10 cellular contexts compared by ENCODE assay signal in the genomic region with DNA sequence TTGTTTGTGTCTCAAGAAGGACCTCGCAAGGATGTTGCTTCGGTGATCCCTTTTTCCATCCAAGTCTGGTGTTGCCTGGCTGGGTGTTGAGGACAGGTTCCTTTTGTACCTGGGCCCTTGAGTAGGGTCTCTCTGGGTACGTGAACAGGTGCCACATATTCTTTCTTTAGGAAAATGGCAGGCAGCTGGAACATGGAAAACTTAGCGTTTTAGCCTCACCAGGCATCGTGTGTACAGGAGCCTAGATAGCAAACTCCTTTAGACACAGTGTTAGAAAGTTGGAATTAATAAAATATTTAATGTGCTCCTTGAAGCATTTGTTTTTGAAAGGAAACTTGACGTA. TPM values are rescaled to one million over a fixed set of nuclear protein-coding genes. Genes with fewer than 3 reads are reported as not detected.
A peak's percentile ranks its signal among the peaks of the same experiment; 100 is the strongest.
DNase-seq lines count a peak whose midpoint lies in the region; ATAC-seq, FAIRE-seq and TF ChIP-seq lines count a peak whose summit lies in the region.
"Had no signal": no experiment of that assay in that cellular context is flagged by ENCODE, and none has a peak within 500 bp of the region (broad histone marks: within the 10 kb centered on the region; RNA-seq: fewer than 3 reads in every experiment).

No MANE protein-coding gene starts in this region.

- H3K27me3 Mint-ChIP-seq in CD14-positive monocyte (ENCODE audit: low read depth in 3 of 3) = no peaks in the 10 kb centered on the region

- H2BK20ac ChIP-seq in IMR-90 (ENCODE audit: low read depth, low read length) = no peak overlapping the region; the same call in 1 of the 2 replicates

- H2BK15ac ChIP-seq in IMR-90 (ENCODE audit: low read depth, low read length) = no peak overlapping the region

- 0 out of 2 replicates have a peak overlapping the region, but pooled peaks have one; percentile 17 for H2BK120ac ChIP-seq in IMR-90 (ENCODE audit: low read depth, low read length)

- H4K20me1 ChIP-seq in IMR-90 (ENCODE audit: insufficient read depth, low read length) (peaks cover 51% of the 10 kb centered on the region), endothelial cell of umbilical vein (replicated peaks; ENCODE audit: control insufficient read depth, extremely low read depth, insufficient read depth, low read length) (no peaks in the 10 kb centered on the region)

- peak overlapping the region in 5 of 7 donors; percentile 53 to 74 (median 54) for H3K27ac Mint-ChIP-seq in CD14-positive monocyte

- TF ChIP-seq CTCF in CD14-positive monocyte (IDR thresholded peaks at IDR 0.05) (no peak), IMR-90 (conservative IDR thresholded peaks at IDR 0.05; ENCODE audit: low read depth, low read length) (no peak), endothelial cell of umbilical vein (IDR thresholded peaks at IDR 0.05; ENCODE audit: extremely low read depth in 1 of 2, insufficient read depth in 1 of 2, low read depth in 1 of 2, low read length in 2 of 2) (no peak), psoas muscle (IDR thresholded peaks at IDR 0.05) (no peak)

- peaks cover 0 to 3% (median 0%) of the 10 kb centered on the region in 7 donors for H3K9me3 Mint-ChIP-seq in CD14-positive monocyte

- peak overlapping the region; percentile 50 for H3K23ac ChIP-seq in IMR-90 (ENCODE audit: low read depth, low read length)

- H3K4ac ChIP-seq in IMR-90 (ENCODE audit: low read depth, low read length) = peak overlapping the region; percentile 55; the same call in 1 of the 2 replicates

- peak overlapping the region; percentile 35 for H2BK5ac ChIP-seq in IMR-90 (ENCODE audit: low read depth, low read length, poor library complexity, severe bottlenecking)

- no peak overlapping the region for H4K91ac ChIP-seq in IMR-90 (ENCODE audit: insufficient read depth, low read depth, low read length)

- H3K79me2 ChIP-seq in endothelial cell of umbilical vein (ENCODE audit: control insufficient read depth, insufficient read depth, low read length) = peaks cover 49% of the 10 kb centered on the region

- H2AFZ ChIP-seq in IMR-90 (replicated peaks; ENCODE audit: low read length, poor library complexity) (no peak overlapping the region), endothelial cell of umbilical vein (ENCODE audit: low read depth, low read length) (no peak overlapping the region)

- H3K27ac ChIP-seq in IMR-90 (ENCODE audit: insufficient read depth, low read length) = no peak overlapping the region
- H3K27ac ChIP-seq in endothelial cell of umbilical vein (ENCODE audit: insufficient read depth, low read depth, low read length) = peak overlapping the region; percentile 80
- H3K27ac ChIP-seq in psoas muscle = peak overlapping the region; percentile 59

- no peak overlapping the region for H3K9ac ChIP-seq in IMR-90 (ENCODE audit: low read depth, low read length)
- peak overlapping the region; percentile 38 for H3K9ac ChIP-seq in endothelial cell of umbilical vein (replicated peaks; ENCODE audit: extremely low read depth, insufficient read depth, low read length)

- H2AK5ac ChIP-seq in IMR-90 (ENCODE audit: low read depth, low read length) = peak overlapping the region; percentile 62; the same call in 1 of the 2 replicates

- H3K9me1 ChIP-seq in IMR-90 (ENCODE audit: insufficient read depth, low read length) = peaks cover 22% of the 10 kb centered on the region
- no peaks in the 10 kb centered on the region for H3K9me1 ChIP-seq in endothelial cell of umbilical vein (replicated peaks; ENCODE audit: control insufficient read depth, extremely low read depth, insufficient read depth, low read length)

- no peak overlapping the region for H2AK9ac ChIP-seq in IMR-90 (replicated peaks; ENCODE audit: low read depth, low read length, poor library complexity)

- H4K8ac ChIP-seq in IMR-90 (ENCODE audit: low read depth in 2 of 2, low read length in 2 of 2) = peak overlapping the region in 1 of 2 experiments; percentile 33; a peak in 1 of 4 replicates

- peaks cover 37 to 85% of the 10 kb centered on the region in 2 experiments; a peak in 3 of 4 replicates for H3K79me1 ChIP-seq in IMR-90 (ENCODE audit: low read depth in 1 of 2, low read length in 2 of 2)

- no peak for DNase-seq in CD14-positive monocyte (ENCODE audit: low spot score)
- DNase-seq in IMR-90 = no peak
- DNase-seq in endothelial cell of umbilical vein (ENCODE audit: low read depth, low spot score) = no peak
- no peak for DNase-seq in psoas muscle
- DNase-seq in SW 1271 (lab: John Stamatoyannopoulos, UW) = no peak
- no peak for DNase-seq in NCI-H524 treated with DMSO at 0.1 percent for 48 hours (lab: John Stamatoyannopoulos, UW)
- DNase-seq in NOMO-1 treated with DMSO at 0.1 percent for 48 hours (lab: John Stamatoyannopoulos, UW; ENCODE audit: unreplicated experiment) = no peak
- DNase-seq in NCI-H2081 (lab: John Stamatoyannopoulos, UW) = no peak
- DNase-seq: stimulated activated CD8-positive, alpha-beta memory T cell treated with anti-CD3 and anti-CD28 coated beads, Interleukin-4, amount 100 ng/mL, for 48 hours had no signal

- BruUV-seq in IMR-90 (replicated peaks; lab: Mats Ljungman, UMichigan) = no TSS peak
- no TSS peak for BruUV-seq in endothelial cell of umbilical vein (replicated peaks; lab: Mats Ljungman, UMichigan)

- no peak overlapping the region for H3K56ac ChIP-seq in IMR-90 (ENCODE audit: extremely low read depth, insufficient read depth, low read length)

- CTCF ChIA-PET in IMR-90 (lab: Yijun Ruan, JAX) (interaction anchor here (0.6 to 3.9 kb wide), 9 partner anchors 8 to 522 kb away, joined by 4 to 56 read pairs (median 5); no protein-coding TSS in a partner anchor), endothelial cell of umbilical vein (lab: Charles Lee) (interaction anchor here (1.2 to 6.6 kb wide), 25 partner anchors 10 to 622 kb away, joined by 3 to 207 read pairs (median 15); no protein-coding TSS in a partner anchor)

- POLR2A ChIA-PET in IMR-90 (lab: Charles Lee; ENCODE audit: unreplicated experiment) (no interaction called here), endothelial cell of umbilical vein (lab: Charles Lee) (no interaction called here)

- H3K4me3 ChIP-seq in IMR-90 (ENCODE audit: insufficient read depth, low read depth, low read length) (no peak overlapping the region), endothelial cell of umbilical vein (replicated peaks in 1 of 3; ENCODE audit: insufficient read depth in 1 of 3, low read depth in 1 of 3, low read length in 3 of 3) (no peak overlapping the region), psoas muscle (no peak overlapping the region)
- H3K4me3 ChIP-seq: mucosa of descending colon had no signal

- no peak for FAIRE-seq in endothelial cell of umbilical vein (lab: Jason Lieb, UNC)

- in situ Hi-C loops in IMR-90 (cut with MboI; ENCODE audit: low sequenced_read_pairs) = loop anchor here (5.0 to 25.0 kb wide), 4 partner anchors 72 to 632 kb away; partner anchors contain the start of gene RAB17

- H3K27me3 ChIP-seq in IMR-90 (ENCODE audit: control insufficient read depth, insufficient read depth, low read length) = no peaks in the 10 kb centered on the region
- H3K27me3 ChIP-seq in endothelial cell of umbilical vein (ENCODE audit: control insufficient read depth in 2 of 2, insufficient read depth in 2 of 2, low read length in 2 of 2) = no peaks in the 10 kb centered on the region
- no peaks in the 10 kb centered on the region for H3K27me3 ChIP-seq in psoas muscle (ENCODE audit: insufficient read depth in 3 of 3, low read length in 2 of 3)

- 100% methylated on average over 1 of the region's 6 CpGs; no CpG with 5 or more reads in 1 of the 2 experiments for WGBS in IMR-90 (ENCODE audit: extremely low coverage in 2 of 2, insufficient read length in 1 of 2), 2 experiments
- WGBS in psoas muscle, 3 donors = 83 to 95% (median 89%) methylated on average over 6 of the region's 6 CpGs

- H3K4me1 ChIP-seq in IMR-90 (ENCODE audit: control insufficient read depth, insufficient read depth, low read length) = peaks cover 14% of the 10 kb centered on the region
- H3K4me1 ChIP-seq in endothelial cell of umbilical vein (ENCODE audit: control insufficient read depth, extremely low read depth, insufficient read depth, low read length) = peaks cover 21% of the 10 kb centered on the region
- peaks cover 53% of the 10 kb centered on the region for H3K4me1 ChIP-seq in psoas muscle

- peaks cover 49 to 73% of the 10 kb centered on the region in 2 donors for H3K36me3 Mint-ChIP-seq in CD14-positive monocyte

- H4K5ac ChIP-seq in IMR-90 (ENCODE audit: low read depth, low read length) = no peak overlapping the region

- no peak overlapping the region for H3K4me3 Mint-ChIP-seq in CD14-positive monocyte

- H3K18ac ChIP-seq in IMR-90 (ENCODE audit: low read depth, low read length) = 0 out of 2 replicates have a peak overlapping the region, but pooled peaks have one; percentile 1

- no peak for TF ChIP-seq RAD21 in IMR-90 (IDR thresholded peaks at IDR 0.05; ENCODE audit: low read length)

- H3K4me2 ChIP-seq in IMR-90 (ENCODE audit: low read depth, low read length) = peak overlapping the region; percentile 19; the same call in 1 of the 2 replicates
- H3K4me2 ChIP-seq in endothelial cell of umbilical vein (ENCODE audit: insufficient read depth, low read length) = peak overlapping the region; percentile 53

- no peak for TF ChIP-seq POLR2A in IMR-90 (IDR thresholded peaks at IDR 0.05; ENCODE audit: low read depth, low read length)
- TF ChIP-seq POLR2A in endothelial cell of umbilical vein (IDR thresholded peaks at IDR 0.05; ENCODE audit: low read depth, low read length) = no peak

- intact Hi-C loops in CD14-positive monocyte (cut with micrococcal nuclease) = loop anchor here (5.0 kb wide), 2 partner anchors 72 to 162 kb away; no protein-coding TSS in a partner anchor
- intact Hi-C loops in IMR-90 (cut with micrococcal nuclease) = loop anchor here (1.0 to 10.0 kb wide), 3 partner anchors 116 to 649 kb away; no protein-coding TSS in a partner anchor
- intact Hi-C loops in endothelial cell of umbilical vein (cut with micrococcal nuclease) = loop anchor here (1.0 to 2.0 kb wide), 3 partner anchors 10 to 647 kb away; no protein-coding TSS in a partner anchor
- intact Hi-C loops in psoas muscle (cut with DNase I) = loop anchor here (1.0 to 10.0 kb wide), 5 partner anchors 71 to 229 kb away; no protein-coding TSS in a partner anchor

- peak overlapping the region; percentile 36; the same call in 1 of the 2 replicates for H3K14ac ChIP-seq in IMR-90 (replicated peaks; ENCODE audit: low read depth, low read length)

- peaks cover 48% of the 10 kb centered on the region for H3K4me1 Mint-ChIP-seq in CD14-positive monocyte

- H3K9me3 ChIP-seq in IMR-90 (ENCODE audit: control insufficient read depth, insufficient read depth, low read length) (no peaks in the 10 kb centered on the region), endothelial cell of umbilical vein (replicated peaks; ENCODE audit: control insufficient read depth, insufficient read depth, low read length) (no peaks in the 10 kb centered on the region), psoas muscle (no peaks in the 10 kb centered on the region)
- H3K9me3 ChIP-seq: mucosa of descending colon had no signal

- dilution Hi-C loops in IMR-90 (cut with HindIII; ENCODE audit: low sequenced_read_pairs, unreplicated experiment) = no loop called here
- dilution Hi-C loops in endothelial cell of umbilical vein (cut with MboI; ENCODE audit: extremely low pct_ligation_motif_present, low sequenced_read_pairs) = no loop called here

- H3K36me3 ChIP-seq in IMR-90 (ENCODE audit: control insufficient read depth, insufficient read depth, low read length) (peaks cover 13% of the 10 kb centered on the region), endothelial cell of umbilical vein (ENCODE audit: control insufficient read depth in 2 of 2, extremely low read depth in 1 of 2, insufficient read depth in 2 of 2, low read length in 2 of 2) (peaks cover 0 to 7% of the 10 kb centered on the region in 2 experiments), psoas muscle (ENCODE audit: insufficient read depth in 1 of 2, low read depth in 1 of 2) (peaks cover 4 to 34% of the 10 kb centered on the region in 2 donors)

- ATAC-seq in IMR-90 (ENCODE audit: low read depth) = no peak
- no peak for ATAC-seq in psoas muscle

RNA-seq across cellular contexts. Expression of gene RBM44, which starts 54.3 kb away (rescaled TPM):
- polyA plus RNA-seq in CD14-positive monocyte (under 1 TPM in 1 of 2 donors, not detected in 1; 0.07 TPM), IMR-90 (2012; rRNA removed) (0.14 TPM in 2 replicates), endothelial cell of umbilical vein (0.14 and 0.16 TPM in 2 replicates), psoas muscle (under 1 TPM; 0.06 to 0.39 (median 0.14) TPM)
- total RNA-seq in IMR-90 (2012; rRNA removed) (0.18 and 0.28 TPM in 2 replicates), endothelial cell of umbilical vein (0.44 and 0.53 TPM in 2 replicates), psoas muscle (under 1 TPM; 0.17 to 0.58 (median 0.38) TPM)
- polyA plus RNA-seq in IMR-90 (2012; cell fraction: cytosol; rRNA removed) = not detected in 2 replicates
- 0.04 and 0.73 TPM in 2 replicates for polyA plus RNA-seq in IMR-90 (2012; cell fraction: nucleus; rRNA removed; ENCODE audit: low replicate concordance)
- 0.09 and 0.14 TPM in 2 replicates for polyA plus RNA-seq in endothelial cell of umbilical vein (2011; cell fraction: cytosol; rRNA removed)
- polyA plus RNA-seq in endothelial cell of umbilical vein (2011; cell fraction: nucleus; rRNA removed) = 1.7 and 2.0 TPM in 2 replicates
- 0.20 and 0.29 TPM in 2 replicates for polyA plus RNA-seq in endothelial cell of umbilical vein (2012)
- 0.38 TPM in 1 of 2 replicates, not detected in the other for polyA minus RNA-seq in endothelial cell of umbilical vein
- not detected for polyA minus RNA-seq in endothelial cell of umbilical vein (2011; cell fraction: cytosol; rRNA and poly(A)+ RNA removed)
- 0.87 and 1.0 TPM in 2 replicates for polyA minus RNA-seq in endothelial cell of umbilical vein (2011; cell fraction: nucleus; rRNA and poly(A)+ RNA removed)
